ENCODE assay signal across 17 cellular contexts in the genomic region with DNA sequence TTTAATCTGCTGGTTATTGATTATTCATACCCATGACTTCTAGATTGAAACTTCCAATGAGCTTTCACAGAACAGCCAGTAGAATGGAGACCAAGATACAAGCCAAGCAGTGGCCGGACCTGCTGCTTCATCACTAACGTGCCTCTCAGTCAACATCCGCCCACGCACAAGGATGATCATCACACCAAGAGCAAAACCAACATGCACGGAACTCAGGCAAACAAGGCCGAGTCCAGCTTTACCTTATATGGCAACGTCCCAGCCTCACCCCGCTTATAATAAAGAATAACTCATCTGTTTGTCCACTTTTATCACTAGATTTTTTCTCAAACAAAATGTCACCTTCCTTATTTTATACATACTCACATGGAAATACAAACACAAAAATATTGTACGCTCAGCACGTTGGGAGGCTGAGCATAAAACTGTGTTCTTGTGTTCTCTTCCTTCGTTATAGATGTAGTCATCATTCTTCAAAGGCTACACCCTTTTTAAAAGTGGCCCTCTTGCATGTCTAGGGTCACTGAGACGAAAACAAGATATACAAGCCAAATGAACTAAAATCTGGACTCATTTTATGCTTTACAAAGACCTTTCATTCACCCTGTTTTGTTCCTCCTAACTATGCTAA.
A peak's percentile ranks its signal among the peaks of the same experiment; 100 is the strongest.
DNase-seq lines count a peak whose midpoint lies in the region; ATAC-seq, FAIRE-seq and TF ChIP-seq lines count a peak whose summit lies in the region.
"Had no signal": no experiment of that assay in that cellular context is flagged by ENCODE, and none has a peak within 500 bp of the region (broad histone marks: within the 10 kb centered on the region; RNA-seq: fewer than 3 reads in every experiment).

No MANE protein-coding gene starts in this region.

- H3K4me3 ChIP-seq in CD4-positive, alpha-beta memory T cell (ENCODE audit: low read length in 2 of 2) = no peak overlapping the region
- no peak overlapping the region for H3K4me3 ChIP-seq in ovary
- H3K4me3 ChIP-seq: SJCRH30 had no signal

- no peaks in the 10 kb centered on the region for H3K9me3 Mint-ChIP-seq in activated CD8-positive, alpha-beta T cell treated with anti-CD3 and anti-CD28 coated beads for 36 hours
- H3K9me3 Mint-ChIP-seq in activated CD8-positive, alpha-beta T cell treated with anti-CD3 and anti-CD28 coated beads, Interleukin-2, amount 10 ng/mL, durations not matched to agents 7 days and 5 days (ENCODE audit: insufficient read depth) = no peaks in the 10 kb centered on the region
- no peaks in the 10 kb centered on the region for H3K9me3 Mint-ChIP-seq in CD4-positive, alpha-beta memory T cell
- H3K9me3 Mint-ChIP-seq: CD4-positive, CD25-positive, alpha-beta regulatory T cell had no signal

- H3K36me3 Mint-ChIP-seq in activated CD8-positive, alpha-beta T cell treated with anti-CD3 and anti-CD28 coated beads for 36 hours (ENCODE audit: low read depth) = peaks cover 12% of the 10 kb centered on the region
- peaks cover 38% of the 10 kb centered on the region for H3K36me3 Mint-ChIP-seq in activated CD8-positive, alpha-beta T cell treated with anti-CD3 and anti-CD28 coated beads, Interleukin-2, amount 10 ng/mL, durations not matched to agents 7 days and 5 days (ENCODE audit: low read depth)
- peaks cover 3 to 7% of the 10 kb centered on the region in 2 donors for H3K36me3 Mint-ChIP-seq in CD4-positive, alpha-beta memory T cell

- H3K4me3 Mint-ChIP-seq in activated CD8-positive, alpha-beta T cell treated with anti-CD3 and anti-CD28 coated beads for 36 hours = no peak overlapping the region
- H3K4me3 Mint-ChIP-seq in activated CD8-positive, alpha-beta T cell treated with anti-CD3 and anti-CD28 coated beads, Interleukin-2, amount 10 ng/mL, durations not matched to agents 7 days and 5 days = no peak overlapping the region
- peak overlapping the region in 1 of 8 donors; percentile 5 for H3K4me3 Mint-ChIP-seq in CD4-positive, alpha-beta memory T cell
- H3K4me3 Mint-ChIP-seq: CD4-positive, CD25-positive, alpha-beta regulatory T cell had no signal

- H3K27ac Mint-ChIP-seq in activated CD8-positive, alpha-beta T cell treated with anti-CD3 and anti-CD28 coated beads for 36 hours = no peak overlapping the region
- H3K27ac Mint-ChIP-seq in activated CD8-positive, alpha-beta T cell treated with anti-CD3 and anti-CD28 coated beads, Interleukin-2, amount 10 ng/mL, durations not matched to agents 7 days and 5 days = no peak overlapping the region
- no peak overlapping the region for H3K27ac Mint-ChIP-seq in CD4-positive, alpha-beta memory T cell
- H3K27ac Mint-ChIP-seq: CD4-positive, CD25-positive, alpha-beta regulatory T cell had no signal

- CTCF ChIA-PET in activated CD8-positive, alpha-beta T cell treated with anti-CD3 and anti-CD28 coated beads for 36 hours (lab: Charles Lee) = interaction anchor here (1.2 kb wide), 1 partner anchor 167 kb away, joined by 3 read pairs; no protein-coding TSS in a partner anchor
- CTCF ChIA-PET in activated CD8-positive, alpha-beta T cell treated with anti-CD3 and anti-CD28 coated beads, Interleukin-2, amount 10 ng/mL, durations not matched to agents 7 days and 5 days (lab: Charles Lee) = no interaction called here
- CTCF ChIA-PET in CD4-positive, alpha-beta memory T cell (lab: Charles Lee; ENCODE audit: partially characterized antibody) = no interaction called here

- TF ChIP-seq EP300 in ovary (IDR thresholded peaks at IDR 0.05) = no peak

- no peaks in the 10 kb centered on the region for H3K4me1 ChIP-seq in CD4-positive, alpha-beta memory T cell (ENCODE audit: insufficient read depth, low read length)
- H3K4me1 ChIP-seq in ovary (ENCODE audit: insufficient read depth) = no peaks in the 10 kb centered on the region
- H3K4me1 ChIP-seq: SJCRH30 had no signal

- no peaks in the 10 kb centered on the region for H3K27me3 Mint-ChIP-seq in activated CD8-positive, alpha-beta T cell treated with anti-CD3 and anti-CD28 coated beads for 36 hours
- H3K27me3 Mint-ChIP-seq in activated CD8-positive, alpha-beta T cell treated with anti-CD3 and anti-CD28 coated beads, Interleukin-2, amount 10 ng/mL, durations not matched to agents 7 days and 5 days (ENCODE audit: low read depth) = no peaks in the 10 kb centered on the region
- no peaks in the 10 kb centered on the region for H3K27me3 Mint-ChIP-seq in CD4-positive, alpha-beta memory T cell
- H3K27me3 Mint-ChIP-seq: CD4-positive, CD25-positive, alpha-beta regulatory T cell had no signal

- POLR2A ChIA-PET in activated CD8-positive, alpha-beta T cell treated with anti-CD3 and anti-CD28 coated beads for 36 hours (lab: Charles Lee) = interaction anchor here (0.9 kb wide), 1 partner anchor 16 kb away, joined by 3 read pairs; no protein-coding TSS in a partner anchor
- POLR2A ChIA-PET in activated CD8-positive, alpha-beta T cell treated with anti-CD3 and anti-CD28 coated beads, Interleukin-2, amount 10 ng/mL, durations not matched to agents 7 days and 5 days (lab: Charles Lee) = no interaction called here
- POLR2A ChIA-PET in CD4-positive, alpha-beta memory T cell (lab: Charles Lee; ENCODE audit: partially characterized antibody) = no interaction called here

- FAIRE-seq in islet of Langerhans (lab: Jason Lieb, UNC) = peak; percentile 65
- FAIRE-seq: RCC 7860 had no signal

- peak; percentile 31 for DNase-seq in activated CD8-positive, alpha-beta T cell treated with anti-CD3 and anti-CD28 coated beads for 36 hours
- no peak for DNase-seq in activated CD8-positive, alpha-beta T cell treated with anti-CD3 and anti-CD28 coated beads, Interleukin-2, amount 10 ng/mL, durations not matched to agents 7 days and 5 days
- DNase-seq in Daoy (ENCODE audit: low read depth) = peak; percentile 20
- DNase-seq in SHP77 treated with DMSO at 0.1 percent for 48 hours (lab: John Stamatoyannopoulos, UW) = peak; percentile 39
- no peak for DNase-seq in CD4-positive, alpha-beta memory T cell
- DNase-seq in DMS79 treated with DMSO at 0.1 percent for 48 hours (lab: John Stamatoyannopoulos, UW) = no peak
- DNase-seq in ovary = no peak
- DNase-seq: ACHN; CD4-positive, CD25-positive, alpha-beta regulatory T cell; HCEC 1CT; NCI-H1417 treated with DMSO at 0.1 percent for 48 hours; NCI-H2029; NCI-H510A; NCI-H82; SJCRH30 had no signal

- no peak for TF ChIP-seq CTCF in activated CD8-positive, alpha-beta T cell treated with anti-CD3 and anti-CD28 coated beads for 36 hours (IDR thresholded peaks at IDR 0.05)
- TF ChIP-seq CTCF in ovary (IDR thresholded peaks at IDR 0.05) = no peak

- no peaks in the 10 kb centered on the region for H3K9me3 ChIP-seq in CD4-positive, alpha-beta memory T cell (ENCODE audit: control insufficient read depth in 1 of 2, low read length in 2 of 2)
- H3K9me3 ChIP-seq in ovary = no peaks in the 10 kb centered on the region
- H3K9me3 ChIP-seq: SJCRH30 had no signal

- no peak for TF ChIP-seq POLR2A in ovary (IDR thresholded peaks at IDR 0.05)

- intact Hi-C loops in activated CD8-positive, alpha-beta T cell treated with anti-CD3 and anti-CD28 coated beads for 36 hours (cut with micrococcal nuclease) = no loop called here
- intact Hi-C loops in CD4-positive, alpha-beta memory T cell (cut with micrococcal nuclease) = no loop called here
- intact Hi-C loops in ovary (cut with DNase I) = no loop called here

- no peaks in the 10 kb centered on the region for H3K36me3 ChIP-seq in CD4-positive, alpha-beta memory T cell (ENCODE audit: insufficient read depth, low read length)
- no peaks in the 10 kb centered on the region for H3K36me3 ChIP-seq in ovary
- H3K36me3 ChIP-seq: SJCRH30 had no signal

- WGBS in ovary, 3 donors = 87 to 91% (median 88%) methylated on average over 12 of the region's 12 CpGs

- ATAC-seq in activated CD8-positive, alpha-beta T cell treated with anti-CD3 and anti-CD28 coated beads for 36 hours = no peak
- ATAC-seq in activated CD8-positive, alpha-beta T cell treated with anti-CD3 and anti-CD28 coated beads, Interleukin-2, amount 10 ng/mL, durations not matched to agents 7 days and 5 days = no peak

- peaks cover 41% of the 10 kb centered on the region for H3K4me1 Mint-ChIP-seq in activated CD8-positive, alpha-beta T cell treated with anti-CD3 and anti-CD28 coated beads for 36 hours (ENCODE audit: low read depth)
- peaks cover 3% of the 10 kb centered on the region for H3K4me1 Mint-ChIP-seq in activated CD8-positive, alpha-beta T cell treated with anti-CD3 and anti-CD28 coated beads, Interleukin-2, amount 10 ng/mL, durations not matched to agents 7 days and 5 days (ENCODE audit: low read depth)
- peaks cover 13 to 18% (median 15%) of the 10 kb centered on the region in 4 donors for H3K4me1 Mint-ChIP-seq in CD4-positive, alpha-beta memory T cell

- no peaks in the 10 kb centered on the region for H3K27me3 ChIP-seq in CD4-positive, alpha-beta memory T cell (ENCODE audit: insufficient read depth, low read length)
- no peaks in the 10 kb centered on the region for H3K27me3 ChIP-seq in ovary
- H3K27me3 ChIP-seq: SJCRH30 had no signal

- H3K27ac ChIP-seq in CD4-positive, alpha-beta memory T cell (ENCODE audit: low read depth, low read length) = no peak overlapping the region
- no peak overlapping the region for H3K27ac ChIP-seq in ovary
- H3K27ac ChIP-seq: SJCRH30 had no signal

Comparison
In these comparisons a context has a peak if more than half of its experiments do, and no peak if none do; other contexts are left out.
1. DNase-seq: peak in activated CD8-positive, alpha-beta T cell treated with anti-CD3 and anti-CD28 coated beads for 36 hours (single experiment), Daoy (single experiment) and SHP77 treated with DMSO at 0.1 percent for 48 hours (single experiment); none in activated CD8-positive, alpha-beta T cell treated with anti-CD3 and anti-CD28 coated beads, Interleukin-2, amount 10 ng/mL, durations not matched to agents 7 days and 5 days (single experiment), CD4-positive, alpha-beta memory T cell (0 of 5), DMS79 treated with DMSO at 0.1 percent for 48 hours (single experiment) and ovary (0 of 5).